14 cellular contexts compared by ENCODE assay signal in genomic region chr6:42158011-42158410, GRCh38. TPM values are rescaled to one million over a fixed set of nuclear protein-coding genes. Genes with fewer than 3 reads are reported as not detected.
A peak's percentile ranks its signal among the peaks of the same experiment; 100 is the strongest.
DNase-seq lines count a peak whose midpoint lies in the region; ATAC-seq, FAIRE-seq and TF ChIP-seq lines count a peak whose summit lies in the region.
"Had no signal": no experiment of that assay in that cellular context is flagged by ENCODE, and none has a peak within 500 bp of the region (broad histone marks: within the 10 kb centered on the region; RNA-seq: fewer than 3 reads in every experiment).

No MANE protein-coding gene starts in this region.

- H3K27me3 Mint-ChIP-seq in activated T-cell treated with anti-CD3 and anti-CD28 coated beads, Interleukin-2, amount 50 U/mL, for 4 hours (ENCODE audit: low read depth) = peaks cover 2% of the 10 kb centered on the region

- TF ChIP-seq POLR2A in suprapubic skin (IDR thresholded peaks at IDR 0.05) (no peak), Peyer's patch (IDR thresholded peaks at IDR 0.05) (no peak)

- TF ChIP-seq EP300 in suprapubic skin (IDR thresholded peaks at IDR 0.05) = no peak

- no peak for DNase-seq in RWPE1 (ENCODE audit: low spot score)
- peak; percentile 40 for DNase-seq in fibroblast of peridontal ligament (ENCODE audit: extremely low read depth)
- DNase-seq in suprapubic skin (ENCODE audit: low spot score in 2 of 2) = peak in 1 of 2 donors; percentile 73
- no peak for DNase-seq in activated T-cell treated with anti-CD3 and anti-CD28 coated beads, Interleukin-2, amount 50 U/mL, for 4 hours
- no peak for DNase-seq in small intestine
- no peak for DNase-seq in Peyer's patch
- DNase-seq: activated naive CD8-positive, alpha-beta T cell treated with anti-CD3 and anti-CD28 coated beads, Interleukin-2, amount 10 ng/mL, durations not matched to agents 7 days and 5 days; NCI-H1092 treated with DMSO at 0.1 percent for 48 hours; pancreas; spleen had no signal

- H3K27me3 ChIP-seq in suprapubic skin (no peaks in the 10 kb centered on the region), small intestine (ENCODE audit: control insufficient read depth in 2 of 2, insufficient read depth in 2 of 2, low read length in 2 of 2) (peaks cover 0 to 4% of the 10 kb centered on the region in 2 donors), Peyer's patch (no peaks in the 10 kb centered on the region)
- H3K27me3 ChIP-seq: pancreas had no signal

- no peaks in the 10 kb centered on the region for H3K9me3 ChIP-seq in suprapubic skin
- no peaks in the 10 kb centered on the region for H3K9me3 ChIP-seq in small intestine (ENCODE audit: control insufficient read depth, low read depth)
- H3K9me3 ChIP-seq in Peyer's patch = no peaks in the 10 kb centered on the region
- H3K9me3 ChIP-seq: pancreas, spleen had no signal

- 22% methylated on average over 2 of the region's 2 CpGs for WGBS in suprapubic skin
- 59 to 71% (median 66%) methylated on average over 2 of the region's 2 CpGs for WGBS in small intestine, 3 donors

- peaks cover 38% of the 10 kb centered on the region for H3K4me1 ChIP-seq in suprapubic skin
- no peaks in the 10 kb centered on the region for H3K4me1 ChIP-seq in small intestine (ENCODE audit: control insufficient read depth in 2 of 2, insufficient read depth in 1 of 2, low read depth in 1 of 2, low read length in 1 of 2)
- H3K4me1 ChIP-seq in Peyer's patch = no peaks in the 10 kb centered on the region
- H3K4me1 ChIP-seq: pancreas, spleen had no signal

- POLR2A ChIA-PET in RWPE1 (lab: Yijun Ruan, JAX; ENCODE audit: low non-redundant PET) = no interaction called here

- CTCF ChIA-PET in RWPE1 (lab: Yijun Ruan, JAX) = no interaction called here

- no peaks in the 10 kb centered on the region for H3K4me1 Mint-ChIP-seq in activated T-cell treated with anti-CD3 and anti-CD28 coated beads, Interleukin-2, amount 50 U/mL, for 4 hours (ENCODE audit: low read depth)
- H3K4me1 Mint-ChIP-seq: activated naive CD8-positive, alpha-beta T cell treated with anti-CD3 and anti-CD28 coated beads, Interleukin-2, amount 10 ng/mL, durations not matched to agents 7 days and 5 days had no signal

- TF ChIP-seq CTCF in RWPE1 (conservative IDR thresholded peaks at IDR 0.05; ENCODE audit: low read depth) (no peak), suprapubic skin (IDR thresholded peaks at IDR 0.05) (no peak), Peyer's patch (IDR thresholded peaks at IDR 0.05) (no peak)

- no peak for ATAC-seq in activated T-cell treated with anti-CD3 and anti-CD28 coated beads, Interleukin-2, amount 50 U/mL, for 4 hours
- ATAC-seq: WTC11 had no signal

- FAIRE-seq in small intestine (lab: Jason Lieb, UNC) = no peak
- FAIRE-seq: GM18507, pancreas had no signal

- H3K27ac ChIP-seq in RWPE1 (peak overlapping the region; percentile 17), suprapubic skin (peak overlapping the region; percentile 55), small intestine (ENCODE audit: low read depth in 1 of 2, low read length in 1 of 2) (no peak overlapping the region), Peyer's patch (no peak overlapping the region)
- H3K27ac ChIP-seq: pancreas, spleen had no signal

- H3K36me3 Mint-ChIP-seq in activated T-cell treated with anti-CD3 and anti-CD28 coated beads, Interleukin-2, amount 50 U/mL, for 4 hours (ENCODE audit: insufficient read depth) = no peaks in the 10 kb centered on the region
- H3K36me3 Mint-ChIP-seq: activated naive CD8-positive, alpha-beta T cell treated with anti-CD3 and anti-CD28 coated beads, Interleukin-2, amount 10 ng/mL, durations not matched to agents 7 days and 5 days; WTC11 had no signal

- H3K4me3 ChIP-seq in suprapubic skin (no peak overlapping the region), small intestine (ENCODE audit: low read depth in 1 of 2, low read length in 2 of 2) (no peak overlapping the region), Peyer's patch (no peak overlapping the region)
- H3K4me3 ChIP-seq: pancreas, spleen had no signal

- H3K36me3 ChIP-seq in suprapubic skin = no peaks in the 10 kb centered on the region
- H3K36me3 ChIP-seq in small intestine (ENCODE audit: control insufficient read depth in 2 of 2, insufficient read depth in 2 of 2, low read length in 2 of 2) = no peaks in the 10 kb centered on the region
- no peaks in the 10 kb centered on the region for H3K36me3 ChIP-seq in Peyer's patch
- H3K36me3 ChIP-seq: pancreas, spleen had no signal

- no peak overlapping the region for H3K4me3 Mint-ChIP-seq in activated T-cell treated with anti-CD3 and anti-CD28 coated beads, Interleukin-2, amount 50 U/mL, for 4 hours
- H3K4me3 Mint-ChIP-seq: activated naive CD8-positive, alpha-beta T cell treated with anti-CD3 and anti-CD28 coated beads, Interleukin-2, amount 10 ng/mL, durations not matched to agents 7 days and 5 days; WTC11 had no signal

- no peaks in the 10 kb centered on the region for H3K9me3 Mint-ChIP-seq in activated T-cell treated with anti-CD3 and anti-CD28 coated beads, Interleukin-2, amount 50 U/mL, for 4 hours
- H3K9me3 Mint-ChIP-seq: activated naive CD8-positive, alpha-beta T cell treated with anti-CD3 and anti-CD28 coated beads, Interleukin-2, amount 10 ng/mL, durations not matched to agents 7 days and 5 days; WTC11 had no signal

RNA-seq across cellular contexts. Expression of gene GUCA1A, which starts 15.2 kb away (rescaled TPM):
- total RNA-seq in suprapubic skin (under 1 TPM in 1 of 4 donors, not detected in 3; 0.76 TPM), Peyer's patch (not detected)
- total RNA-seq in activated T-cell treated with anti-CD3 and anti-CD28 coated beads, Interleukin-2, amount 50 U/mL, for 4 hours = not detected
- under 1 TPM in 1 of 3 donors, not detected in 2; 0.69 TPM for polyA plus RNA-seq in small intestine
- total RNA-seq: activated naive CD8-positive, alpha-beta T cell treated with anti-CD3 and anti-CD28 coated beads, Interleukin-2, amount 10 ng/mL, durations not matched to agents 7 days and 5 days; chondrocyte; mononuclear cell; spleen had no signal
- polyA plus RNA-seq: pancreas had no signal

RNA-seq across cellular contexts. Expression of gene C6orf132, which starts 15.6 kb away (rescaled TPM):
- 100 to 1,000 TPM; 112 to 150 (median 122) TPM for total RNA-seq in suprapubic skin
- under 1 TPM; 0.11 to 0.30 (median 0.29) TPM for total RNA-seq in activated T-cell treated with anti-CD3 and anti-CD28 coated beads, Interleukin-2, amount 50 U/mL, for 4 hours
- 100 to 1,000 TPM in 2 of 3 donors, 10 to 100 TPM in 1; 44.1 to 198 (median 119) TPM for polyA plus RNA-seq in small intestine
- total RNA-seq in Peyer's patch = 100 to 1,000 TPM in 1 of 4 donors, 10 to 100 TPM in 3; 47.9 to 106 (median 95.9) TPM
- total RNA-seq: mononuclear cell had no signal

RNA-seq across cellular contexts. Expression of gene GUCA1B, which starts 36.7 kb away (rescaled TPM):
- total RNA-seq in suprapubic skin (1 to 10 TPM in 1 of 4 donors, under 1 TPM in 2, not detected in 1; 0.47 to 4.2 (median 0.76) TPM), Peyer's patch (1 to 10 TPM in 1 of 4 donors, under 1 TPM in 1, not detected in 2; 0.80 to 4.1 TPM)
- total RNA-seq in activated T-cell treated with anti-CD3 and anti-CD28 coated beads, Interleukin-2, amount 50 U/mL, for 4 hours = 1 to 10 TPM in 2 of 3 donors, under 1 TPM in 1; 0.47 to 1.8 (median 1.2) TPM
- polyA plus RNA-seq in small intestine = under 1 TPM in 1 of 3 donors, not detected in 2; 0.36 TPM

RNA-seq across cellular contexts. Expression of gene MRPS10, which starts 59.6 kb away (rescaled TPM):
- total RNA-seq in suprapubic skin (10 to 100 TPM; 17.7 to 20.8 (median 20.3) TPM), Peyer's patch (10 to 100 TPM; 14.3 to 24.5 (median 23.0) TPM)
- 10 to 100 TPM; 49.7 to 54.1 (median 52.1) TPM for total RNA-seq in activated T-cell treated with anti-CD3 and anti-CD28 coated beads, Interleukin-2, amount 50 U/mL, for 4 hours
- 10 to 100 TPM; 20.0 to 33.0 (median 25.9) TPM for polyA plus RNA-seq in small intestine

Comparison
In these comparisons a context has a peak if more than half of its experiments do, and no peak if none do; other contexts are left out.
1. H3K27ac ChIP-seq: peak in RWPE1 (single experiment) and suprapubic skin (single experiment); none in small intestine (0 of 2) and Peyer's patch (0 of 4).
2. RNA of gene C6orf132, which starts 15.6 kb away (total RNA-seq): 112 to 150 TPM in suprapubic skin and 47.9 to 106 TPM in Peyer's patch; 0.11 to 0.30 TPM in activated T-cell treated with anti-CD3 and anti-CD28 coated beads, Interleukin-2, amount 50 U/mL, for 4 hours; every median in the first group is over 10 times any median in the second.